ENCODE assay signal across 8 cellular contexts in genomic region chr1:112369389-112370285, GRCh38. TPM values are rescaled to one million over a fixed set of nuclear protein-coding genes. Genes with fewer than 3 reads are reported as not detected.
DNase-seq lines count a peak whose midpoint lies in the region; ATAC-seq, FAIRE-seq and TF ChIP-seq lines count a peak whose summit lies in the region.

No MANE protein-coding gene starts in this region.

- H3K27ac Mint-ChIP-seq in WTC11 = no peak overlapping the region

- CTCF ChIA-PET in AG04449 (lab: Yijun Ruan, JAX) = interaction anchor here (0.5 to 10.0 kb wide), 36 partner anchors 11 to 888 kb away, joined by 3 to 236 read pairs (median 4); partner anchors contain the start of gene ST7L
- CTCF ChIA-PET in WTC11 (lab: Charles Lee) = interaction anchor here (0.6 to 3.9 kb wide), 38 partner anchors 11 to 888 kb away, joined by 3 to 67 read pairs (median 4); partner anchors contain the start of genes CTTNBP2NL, MOV10 and WNT2B

- peak; percentile 69 for FAIRE-seq in keratinocyte (lab: Jason Lieb, UNC)

- ATAC-seq in GM18858 (IDR thresholded peaks at IDR 0.05; ENCODE audit: unreplicated experiment) = peak; percentile 71
- peak; percentile 93 for ATAC-seq in HG03095 (IDR thresholded peaks at IDR 0.05; ENCODE audit: unreplicated experiment)
- peak; percentile 100 for ATAC-seq in WTC11

- POLR2A ChIA-PET in AG04449 (lab: Yijun Ruan, JAX) (no interaction called here), WTC11 (lab: Charles Lee) (interaction anchor here (0.5 to 1.4 kb wide), 2 partner anchors 71 to 409 kb away, joined by 3 read pairs; no protein-coding TSS in a partner anchor)

- peaks cover 11% of the 10 kb centered on the region for H3K27me3 ChIP-seq in keratinocyte (ENCODE audit: control insufficient read depth, extremely low read depth, insufficient read depth, low read length)

- H3K27ac ChIP-seq in keratinocyte (ENCODE audit: control insufficient read depth, insufficient read depth, low read length) = no peak overlapping the region

- no peaks in the 10 kb centered on the region for H3K36me3 ChIP-seq in keratinocyte (ENCODE audit: control insufficient read depth in 2 of 2, extremely low read depth in 1 of 2, insufficient read depth in 2 of 2, low read length in 2 of 2)

- no peak overlapping the region for H3K4me3 Mint-ChIP-seq in WTC11

- H3K9ac ChIP-seq in keratinocyte (ENCODE audit: control insufficient read depth, extremely low read depth, insufficient read depth, low read length) = no peak overlapping the region

- H3K79me2 ChIP-seq in keratinocyte (ENCODE audit: control insufficient read depth, insufficient read depth, low read length) = no peaks in the 10 kb centered on the region

- H2AFZ ChIP-seq in keratinocyte (ENCODE audit: control insufficient read depth, low read length) = no peak overlapping the region

- H3K4me3 ChIP-seq in AG04449 (ENCODE audit: low read depth, low read length) = no peak overlapping the region
- no peak overlapping the region for H3K4me3 ChIP-seq in keratinocyte (ENCODE audit: control insufficient read depth in 2 of 3, extremely low read depth in 1 of 3, insufficient read depth in 2 of 3, low read depth in 1 of 3, low read length in 3 of 3)

- no peaks in the 10 kb centered on the region for H3K9me3 ChIP-seq in keratinocyte (ENCODE audit: control insufficient read depth, low read depth, low read length)

- dilution Hi-C loops in keratinocyte (cut with MboI; ENCODE audit: extremely low pct_ligation_motif_present, low sequenced_read_pairs) = no loop called here

- in situ Hi-C loops in T47D (cut with HindIII; ENCODE audit: low pct_unique_long_range_greater_than_20kb, low sequenced_read_pairs) = no loop called here

- H3K36me3 Mint-ChIP-seq in WTC11 = no peaks in the 10 kb centered on the region

- peak overlapping the region; percentile 6 for H3K4me2 ChIP-seq in keratinocyte (ENCODE audit: control insufficient read depth, extremely low read depth, insufficient read depth, low read depth, low read length)

- 0 out of 2 replicates have a peak, but pooled peaks cover 2% of the 10 kb centered on the region for H3K4me1 Mint-ChIP-seq in WTC11

- H3K27me3 Mint-ChIP-seq in WTC11 (ENCODE audit: low read depth) = peaks cover 10% of the 10 kb centered on the region

- H4K20me1 ChIP-seq in keratinocyte (ENCODE audit: control insufficient read depth, extremely low read depth, insufficient read depth, low read length) = no peaks in the 10 kb centered on the region

- no peaks in the 10 kb centered on the region for H3K9me3 Mint-ChIP-seq in WTC11

- TF ChIP-seq CTCF in AG04449 (IDR thresholded peaks at IDR 0.05; ENCODE audit: insufficient read depth, low read length, missing control alignments) = peak; percentile 99
- TF ChIP-seq CTCF in WTC11 (IDR thresholded peaks at IDR 0.05) = peak; percentile 92
- TF ChIP-seq CTCF in keratinocyte (optimal IDR thresholded peaks at IDR 0.05 in 1 of 3, IDR thresholded peaks at IDR 0.05 in 1 of 3, conservative IDR thresholded peaks at IDR 0.05 in 1 of 3; ENCODE audit: extremely low read depth in 1 of 3, insufficient read depth in 2 of 3, low read length in 3 of 3) = peak; percentile 99 to 100 (median 99)

- H3K9me1 ChIP-seq in keratinocyte (ENCODE audit: control insufficient read depth, extremely low read depth, insufficient read depth, low read length) = no peaks in the 10 kb centered on the region

- no peaks in the 10 kb centered on the region for H3K4me1 ChIP-seq in keratinocyte (ENCODE audit: control insufficient read depth, extremely low read depth, insufficient read depth, low read length)

- no peak for DNase-seq in AG04449 (ENCODE audit: low read depth, low spot score)
- DNase-seq in NCI-H2196 (lab: John Stamatoyannopoulos, UW; ENCODE audit: unreplicated experiment) = peak; percentile 87
- DNase-seq in WTC11 (ENCODE audit: low spot score) = peak; percentile 95
- DNase-seq in T47D (ENCODE audit: low read depth in 1 of 2, low spot score in 1 of 2) = peak; percentile 44 to 84
- no peak for DNase-seq in keratinocyte (ENCODE audit: low read depth, low spot score)
- peak; percentile 48 to 80 for DNase-seq in stimulated activated CD4-positive, alpha-beta T cell treated with anti-CD3 and anti-CD28 coated beads, Interleukin-1b, Interleukin-23, amount 100 ng/mL, for 1 hour (ENCODE audit: low read depth in 2 of 2)

TF ChIP-seq in WTC11, 78 proteins besides CTCF, POLR2A, EP300 and RAD21:
- TF ChIP-seq PREB (CRISPR knock-in tag; IDR thresholded peaks at IDR 0.05; ENCODE audit: borderline replicate concordance) (no peak), NFYB (CRISPR knock-in tag; conservative IDR thresholded peaks at IDR 0.05; ENCODE audit: low read depth) (no peak), TEAD1 (CRISPR knock-in tag; IDR thresholded peaks at IDR 0.05) (peak; percentile 78; the same call in 1 of the 2 replicates), MXD4 (CRISPR knock-in tag; IDR thresholded peaks at IDR 0.05; ENCODE audit: borderline replicate concordance) (no peak), ZNF396 (CRISPR knock-in tag; IDR thresholded peaks at IDR 0.05; ENCODE audit: borderline replicate concordance) (no peak), ZNF232 (CRISPR knock-in tag; IDR thresholded peaks at IDR 0.05) (no peak), E2F4 (CRISPR knock-in tag; IDR thresholded peaks at IDR 0.05; ENCODE audit: borderline replicate concordance, low read depth) (no peak), ZBTB43 (CRISPR knock-in tag; IDR thresholded peaks at IDR 0.05) (no peak), MYBL2 (CRISPR knock-in tag; IDR thresholded peaks at IDR 0.05) (no peak), MAX (CRISPR knock-in tag; IDR thresholded peaks at IDR 0.05) (peak; percentile 37; the same call in 1 of the 2 replicates), ZNF425 (CRISPR knock-in tag; conservative IDR thresholded peaks at IDR 0.05) (no peak), JUN (CRISPR knock-in tag; IDR thresholded peaks at IDR 0.05) (no peak), ESRRA (CRISPR knock-in tag; IDR thresholded peaks at IDR 0.05; ENCODE audit: borderline replicate concordance) (no peak)

RNA-seq across cellular contexts. Expression of gene CTTNBP2NL, which starts 26.4 kb away (rescaled TPM):
- 28.5 to 32.8 TPM (median 32.0 TPM) in 3 replicates for total RNA-seq in WTC11 (2021)
- polyA plus RNA-seq in keratinocyte = 16.3 to 20.2 TPM (median 19.1 TPM) in 3 replicates
- polyA plus RNA-seq in keratinocyte (2011; ENCODE audit: low read depth) = 42.5 TPM
- 10.5 and 15.9 TPM in 2 replicates for polyA plus RNA-seq in keratinocyte (2011; cell fraction: cytosol; rRNA removed)
- polyA plus RNA-seq in keratinocyte (2011; cell fraction: nucleus; rRNA removed) = 21.5 and 24.5 TPM in 2 replicates
- polyA plus RNA-seq in keratinocyte (2012; ENCODE audit: low replicate concordance) = 17.6 and 18.6 TPM in 2 replicates
- polyA minus RNA-seq in keratinocyte = 11.0 to 38.9 TPM (median 27.5 TPM) in 3 replicates
- 16.9 TPM for polyA minus RNA-seq in keratinocyte (2011; cell fraction: cytosol; rRNA and poly(A)+ RNA removed)
- 20.2 and 40.7 TPM in 2 replicates for polyA minus RNA-seq in keratinocyte (2011; cell fraction: nucleus; rRNA and poly(A)+ RNA removed)

Comparison
In these comparisons a context has a peak if more than half of its experiments do, and no peak if none do; other contexts are left out.
1. DNase-seq: peak in NCI-H2196 (single experiment), WTC11 (single experiment), T47D (2 of 2) and stimulated activated CD4-positive, alpha-beta T cell treated with anti-CD3 and anti-CD28 coated beads, Interleukin-1b, Interleukin-23, amount 100 ng/mL, for 1 hour (2 of 2); none in AG04449 (single experiment) and keratinocyte (single experiment).
2. Peak in every context shown above with its lines, with median percentiles within 50 percentile points of each other: CTCF ChIP-seq and ATAC-seq.